In the genomic region with DNA sequence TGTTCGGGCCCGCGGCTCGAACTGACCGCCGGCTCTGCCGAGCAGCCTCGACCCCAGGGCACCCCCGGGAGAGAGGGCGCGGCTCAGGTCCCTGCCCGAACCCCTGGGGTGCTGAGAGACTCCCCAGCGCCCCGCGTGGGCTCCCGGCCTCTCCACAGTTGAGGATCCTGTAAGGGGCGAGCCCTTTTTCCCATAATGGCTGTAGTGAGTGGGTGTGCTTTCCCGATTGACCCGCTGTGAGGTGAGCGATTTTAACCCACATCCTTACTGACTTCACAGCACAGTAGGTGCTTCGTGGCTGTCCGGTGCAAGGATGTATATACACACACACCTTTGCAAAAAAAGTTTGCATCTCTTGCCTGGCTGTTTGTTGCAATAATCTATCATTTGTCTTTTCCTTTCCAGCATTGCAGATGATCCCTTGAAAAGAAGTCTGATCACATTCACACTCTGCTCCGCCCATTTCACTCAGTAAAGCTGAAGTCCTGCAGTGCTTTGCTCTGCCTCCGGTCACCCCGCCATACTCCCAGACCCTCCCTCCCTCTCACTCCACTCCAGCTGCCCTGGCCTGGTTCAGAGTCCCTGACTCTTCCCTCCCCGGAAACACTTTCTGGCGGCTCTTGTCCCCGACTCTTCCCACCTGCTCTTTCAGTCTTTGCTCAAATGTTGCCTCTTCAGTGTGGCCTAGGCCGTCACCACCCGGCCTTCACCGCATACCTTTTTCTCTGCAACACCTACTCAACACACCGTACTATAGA, we compare ENCODE assay signal across 8 cellular contexts. TPM values are rescaled to one million over a fixed set of nuclear protein-coding genes. Genes with fewer than 3 reads are reported as not detected.
DNase-seq lines count a peak whose midpoint lies in the region; ATAC-seq and TF ChIP-seq lines count a peak whose summit lies in the region.

No MANE protein-coding gene starts in this region.

- no peaks in the 10 kb centered on the region for H3K27me3 ChIP-seq in A673 (replicated peaks; ENCODE audit: insufficient read depth, low read depth, low read length, poor library complexity)

- H3K9me3 Mint-ChIP-seq in effector memory CD8-positive, alpha-beta T cell, result no peaks in the 10 kb centered on the region
- H3K9me3 Mint-ChIP-seq in nephron, result no peaks in the 10 kb centered on the region

- H3K9me3 ChIP-seq in A673 (ENCODE audit: low read depth, low read length, poor library complexity, severe bottlenecking), result no peaks in the 10 kb centered on the region

- H3K27ac Mint-ChIP-seq in effector memory CD8-positive, alpha-beta T cell, result peak overlapping the region; percentile 77 to 85
- H3K27ac Mint-ChIP-seq in nephron, result peak overlapping the region; percentile 30 to 81 (median 75)

- BruUV-seq in A673 (replicated peaks; lab: Mats Ljungman, UMichigan), result no TSS peak

- H3K4me3 ChIP-seq in A673 (ENCODE audit: low read depth, low read length, poor library complexity, severe bottlenecking), result peak overlapping the region; percentile 67

- no peaks in the 10 kb centered on the region for H3K27me3 Mint-ChIP-seq in effector memory CD8-positive, alpha-beta T cell
- H3K27me3 Mint-ChIP-seq in nephron (ENCODE audit: low read depth), result no peaks in the 10 kb centered on the region

- POLR2A ChIA-PET in A673 (lab: Charles Lee; ENCODE audit: low non-redundant PET), result no interaction called here

- ATAC-seq in GM18498 (IDR thresholded peaks at IDR 0.05; ENCODE audit: unreplicated experiment) (peak; percentile 19), GM18511 (IDR thresholded peaks at IDR 0.05; ENCODE audit: unreplicated experiment) (no peak)
- no peak for ATAC-seq in effector memory CD8-positive, alpha-beta T cell (replicated peaks)

- H3K36me3 ChIP-seq in A673 (ENCODE audit: insufficient read depth, low read length, poor library complexity, severe bottlenecking), result peaks cover 60% of the 10 kb centered on the region

- peaks cover 26 to 35% of the 10 kb centered on the region in 2 donors for H3K4me1 Mint-ChIP-seq in effector memory CD8-positive, alpha-beta T cell (ENCODE audit: low read depth in 2 of 2)
- peaks cover 42% of the 10 kb centered on the region for H3K4me1 Mint-ChIP-seq in nephron

- H3K4me3 Mint-ChIP-seq in effector memory CD8-positive, alpha-beta T cell, result peak overlapping the region; percentile 86 to 88
- peak overlapping the region; percentile 87 to 91 (median 87) for H3K4me3 Mint-ChIP-seq in nephron

- intact Hi-C loops in A673 (cut with micrococcal nuclease; ENCODE audit: unreplicated experiment), result loop anchor here (5.0 kb wide), 2 partner anchors 70 to 325 kb away; a partner anchor contains a TSS

- H3K4me1 ChIP-seq in A673 (ENCODE audit: insufficient read depth, low read length, poor library complexity, severe bottlenecking), result peaks cover 23% of the 10 kb centered on the region

- peaks cover 47% of the 10 kb centered on the region for H3K36me3 Mint-ChIP-seq in effector memory CD8-positive, alpha-beta T cell (ENCODE audit: insufficient read depth)
- H3K36me3 Mint-ChIP-seq in nephron (ENCODE audit: low read depth), result peaks cover 45% of the 10 kb centered on the region

- CTCF ChIA-PET in A673 (lab: Charles Lee), result no interaction called here

- DNase-seq in A673 (ENCODE audit: low spot score) (peak; percentile 38), OCI-M1 (lab: John Stamatoyannopoulos, UW) (peak; percentile 69), anterior cingulate cortex (lab: John Stamatoyannopoulos, UW) (no peak)
- no peak for DNase-seq in effector memory CD8-positive, alpha-beta T cell
- DNase-seq in stimulated activated naive CD4-positive, alpha-beta T cell treated with Interleukin-2 at 50 U/mL for 16 hours (lab: John Stamatoyannopoulos, UW), result no peak

- peak overlapping the region; percentile 93 for H3K27ac ChIP-seq in A673 (ENCODE audit: low read depth, low read length, poor library complexity, severe bottlenecking)

- no peak for TF ChIP-seq CTCF in A673 (conservative IDR thresholded peaks at IDR 0.05; ENCODE audit: low read depth, low read length)
- no peak for TF ChIP-seq CTCF in nephron (IDR thresholded peaks at IDR 0.05; ENCODE audit: unreplicated experiment in 3 of 3)

RNA-seq across cellular contexts. Expression of a gene that starts 1.0 kb away (rescaled TPM):
- 204 and 212 TPM in 2 replicates for total RNA-seq in A673 (2021)

RNA-seq across cellular contexts. Expression of a gene that starts 15.3 kb away (rescaled TPM):
- total RNA-seq in A673 (2021), result 124 and 132 TPM in 2 replicates

Comparison
In these comparisons a context has a peak if more than half of its experiments do, and no peak if none do; other contexts are left out.
1. DNase-seq: peak in A673 (single experiment) and OCI-M1 (single experiment); none in effector memory CD8-positive, alpha-beta T cell (0 of 3), stimulated activated naive CD4-positive, alpha-beta T cell treated with Interleukin-2 at 50 U/mL for 16 hours (single experiment) and anterior cingulate cortex (0 of 58).